17 cellular contexts compared by ENCODE assay signal in the genomic region with DNA sequence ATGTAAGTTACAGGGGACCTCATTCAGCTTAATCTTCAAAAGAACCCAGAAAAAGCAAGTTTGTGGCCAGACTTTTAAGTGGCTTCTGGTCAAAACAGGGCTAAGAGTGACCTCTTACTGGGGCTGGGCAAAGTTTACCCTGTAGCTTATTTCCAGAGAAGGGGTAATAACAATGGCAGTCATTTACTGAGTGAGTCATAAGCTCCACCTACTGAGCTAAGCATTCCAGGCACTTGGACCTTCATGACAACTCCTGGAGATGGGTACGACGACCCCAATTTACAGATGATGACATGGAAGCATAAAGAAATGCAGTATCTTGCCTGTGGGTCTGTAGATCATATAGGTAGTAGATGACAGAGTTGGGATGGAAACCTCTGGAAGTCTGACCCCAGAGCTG. TPM values are rescaled to one million over a fixed set of nuclear protein-coding genes. Genes with fewer than 3 reads are reported as not detected.
"Had no signal": no experiment of that assay in that cellular context is flagged by ENCODE, and none has a peak within 500 bp of the region (broad histone marks: within the 10 kb centered on the region; RNA-seq: fewer than 3 reads in every experiment).

No MANE protein-coding gene starts in this region.

- H3K27ac ChIP-seq: ascending aorta, cardiac muscle cell, gastrocnemius medialis, prostate gland, testis, upper lobe of right lung had no signal

- H3K4me3 ChIP-seq: ascending aorta, cardiac muscle cell, gastrocnemius medialis, lung, prostate gland, testis, upper lobe of right lung had no signal

- H3K27me3 ChIP-seq: ascending aorta, gastrocnemius medialis, testis, upper lobe of right lung had no signal

- ATAC-seq: activated naive CD8-positive, alpha-beta T cell treated with anti-CD3 and anti-CD28 coated beads, Interleukin-2, amount 50 U/mL, for 24 hours; gastrocnemius medialis; natural killer cell; T-helper 17 cell; upper lobe of right lung had no signal

- H3K4me1 ChIP-seq: ascending aorta, gastrocnemius medialis, prostate gland, testis, upper lobe of right lung had no signal

- DNase-seq: activated CD4-positive, alpha-beta T cell treated with anti-CD3 and anti-CD28 coated beads, Interleukin-2, amount 10 ng/mL, durations not matched to agents 7 days and 5 days; activated CD4-positive, CD25-positive, alpha-beta regulatory T cell; activated CD8-positive, alpha-beta memory T cell treated with anti-CD3 and anti-CD28 coated beads for 24 hours; activated naive CD4-positive, alpha-beta T cell treated with Interleukin-2 at 50 U/mL for 16 hours; activated naive CD8-positive, alpha-beta T cell treated with anti-CD3 and anti-CD28 coated beads, Interleukin-2, amount 50 U/mL, for 24 hours; gastrocnemius medialis; natural killer cell; occipital lobe; stimulated activated CD4-positive, alpha-beta T cell treated with anti-CD3 and anti-CD28 coated beads, Interleukin-4, amount 100 ng/mL, for 1 hour; T-helper 17 cell; testis; upper lobe of right lung had no signal

- H3K36me3 ChIP-seq: ascending aorta, cardiac muscle cell, gastrocnemius medialis, prostate gland, upper lobe of right lung had no signal

- H3K9me3 ChIP-seq: ascending aorta, gastrocnemius medialis, prostate gland, testis, upper lobe of right lung had no signal

RNA-seq across cellular contexts. Expression of a gene that starts 4.7 kb away (rescaled TPM):
- total RNA-seq: activated CD4-positive, alpha-beta T cell treated with anti-CD3 and anti-CD28 coated beads, Interleukin-2, amount 10 ng/mL, durations not matched to agents 7 days and 5 days; ascending aorta; cardiac muscle cell; gastrocnemius medialis; lung; mucosa of gallbladder; natural killer cell; prostate gland; T-helper 17 cell; testis; upper lobe of right lung had no signal
- polyA plus RNA-seq: cardiac muscle cell, lung had no signal
